9 cellular contexts compared by ENCODE assay signal in genomic region chr13:81487151-81487550, GRCh38.
DNase-seq lines count a peak whose midpoint lies in the region; ATAC-seq and TF ChIP-seq lines count a peak whose summit lies in the region.
"Had no signal": no experiment of that assay in that cellular context is flagged by ENCODE, and none has a peak within 500 bp of the region (broad histone marks: within the 10 kb centered on the region; RNA-seq: fewer than 3 reads in every experiment).

No MANE protein-coding gene starts in this region.

- H3F3A ChIP-seq in Loucy (ENCODE audit: low read depth) = no peaks in the 10 kb centered on the region

- H3K27ac ChIP-seq in WERI-Rb-1 = no peak overlapping the region
- H3K27ac ChIP-seq: Peyer's patch had no signal

- no peaks in the 10 kb centered on the region for H3K36me3 Mint-ChIP-seq in activated T-cell treated with anti-CD3 and anti-CD28 coated beads, Interleukin-2, amount 50 U/mL, for 72 hours (ENCODE audit: insufficient read depth in 2 of 2)

- peak; percentile 37 for DNase-seq in DMS153 treated with DMSO at 0.1 percent for 48 hours (lab: John Stamatoyannopoulos, UW; ENCODE audit: unreplicated experiment)
- DNase-seq in WERI-Rb-1 = peak; percentile 35
- peak; percentile 10 for DNase-seq in kidney epithelial cell (ENCODE audit: low read depth)
- no peak for DNase-seq in activated T-cell treated with anti-CD3 and anti-CD28 coated beads, Interleukin-2, amount 50 U/mL, for 72 hours
- no peak for DNase-seq in NCI-H774 (lab: John Stamatoyannopoulos, UW)
- DNase-seq in dedifferentiated amniotic fluid mesenchymal stem cell (ENCODE audit: extremely low spot score) = no peak
- DNase-seq: Peyer's patch had no signal

- no peaks in the 10 kb centered on the region for H3K79me2 ChIP-seq in Loucy (ENCODE audit: insufficient read depth, low read length)

- no peaks in the 10 kb centered on the region for H3K4me1 Mint-ChIP-seq in activated T-cell treated with anti-CD3 and anti-CD28 coated beads, Interleukin-2, amount 50 U/mL, for 72 hours (ENCODE audit: low read depth)

- no peaks in the 10 kb centered on the region for H3K9me2 ChIP-seq in Loucy (replicated peaks; ENCODE audit: low read depth, low read length)

- ATAC-seq in activated T-cell treated with anti-CD3 and anti-CD28 coated beads, Interleukin-2, amount 50 U/mL, for 72 hours (replicated peaks in 1 of 2) = no peak
- no peak for ATAC-seq in HG02588 (IDR thresholded peaks at IDR 0.05; ENCODE audit: unreplicated experiment)

- no peaks in the 10 kb centered on the region for H3K4me1 ChIP-seq in Loucy (ENCODE audit: insufficient read depth, low read length, poor library complexity, severe bottlenecking)
- H3K4me1 ChIP-seq: Peyer's patch had no signal

- H3K4me2 ChIP-seq in Loucy (ENCODE audit: low read depth, low read length, poor library complexity, severe bottlenecking) = no peak overlapping the region

- H3K4me3 ChIP-seq in Loucy (ENCODE audit: low read length, poor library complexity, severe bottlenecking) (no peak overlapping the region), WERI-Rb-1 (ENCODE audit: low read depth, low read length) (no peak overlapping the region), kidney epithelial cell (ENCODE audit: low read depth, low read length) (no peak overlapping the region)
- H3K4me3 ChIP-seq: Peyer's patch had no signal

- H3K36me3 ChIP-seq in Loucy (ENCODE audit: insufficient read depth, low read length) (no peaks in the 10 kb centered on the region), WERI-Rb-1 (no peaks in the 10 kb centered on the region), kidney epithelial cell (ENCODE audit: control insufficient read depth, insufficient read depth, low read length) (no peaks in the 10 kb centered on the region)
- H3K36me3 ChIP-seq: Peyer's patch had no signal

- H3K27me3 ChIP-seq in Loucy (ENCODE audit: insufficient read depth, low read length, poor library complexity, severe bottlenecking) (no peaks in the 10 kb centered on the region), WERI-Rb-1 (ENCODE audit: insufficient read depth, low read depth, severe bottlenecking) (no peaks in the 10 kb centered on the region), kidney epithelial cell (ENCODE audit: control insufficient read depth, insufficient read depth, low read length) (no peaks in the 10 kb centered on the region)
- H3K27me3 ChIP-seq: Peyer's patch had no signal

- no peak overlapping the region for H3K9ac ChIP-seq in Loucy (ENCODE audit: low read depth, low read length, poor library complexity, severe bottlenecking)

- H3K9me3 ChIP-seq in Loucy (ENCODE audit: insufficient read depth, low read depth, low read length) (no peaks in the 10 kb centered on the region), WERI-Rb-1 (ENCODE audit: severe bottlenecking) (no peaks in the 10 kb centered on the region)
- H3K9me3 ChIP-seq: Peyer's patch had no signal

- H3K4me3 Mint-ChIP-seq in activated T-cell treated with anti-CD3 and anti-CD28 coated beads, Interleukin-2, amount 50 U/mL, for 72 hours = no peak overlapping the region

- H3K9me3 Mint-ChIP-seq in activated T-cell treated with anti-CD3 and anti-CD28 coated beads, Interleukin-2, amount 50 U/mL, for 72 hours = peaks cover 4 to 7% of the 10 kb centered on the region in 2 donors

- no peaks in the 10 kb centered on the region for H3K27me3 Mint-ChIP-seq in activated T-cell treated with anti-CD3 and anti-CD28 coated beads, Interleukin-2, amount 50 U/mL, for 72 hours (ENCODE audit: low read depth)

- no peak overlapping the region for H3K27ac Mint-ChIP-seq in activated T-cell treated with anti-CD3 and anti-CD28 coated beads, Interleukin-2, amount 50 U/mL, for 72 hours

- peak; percentile 73 for TF ChIP-seq CTCF in Loucy (conservative IDR thresholded peaks at IDR 0.05; ENCODE audit: low read length)
- TF ChIP-seq CTCF in WERI-Rb-1 (IDR thresholded peaks at IDR 0.05; ENCODE audit: low read depth, low read length) = peak; percentile 49; the same call in 1 of the 2 replicates
- peak; percentile 52 for TF ChIP-seq CTCF in kidney epithelial cell (IDR thresholded peaks at IDR 0.05; ENCODE audit: insufficient read depth, low read length, poor library complexity, severe bottlenecking)

- H2AFZ ChIP-seq in Loucy (ENCODE audit: low read length) = no peak overlapping the region

- H4K20me1 ChIP-seq in Loucy (ENCODE audit: insufficient read depth, low read length, poor library complexity, severe bottlenecking) = no peaks in the 10 kb centered on the region

Comparison
In these comparisons a context has a peak if more than half of its experiments do, and no peak if none do; other contexts are left out.
1. DNase-seq: peak in DMS153 treated with DMSO at 0.1 percent for 48 hours (single experiment), WERI-Rb-1 (single experiment) and kidney epithelial cell (single experiment); none in activated T-cell treated with anti-CD3 and anti-CD28 coated beads, Interleukin-2, amount 50 U/mL, for 72 hours (0 of 2), NCI-H774 (single experiment) and dedifferentiated amniotic fluid mesenchymal stem cell (single experiment).
2. Peak in every context shown above with its lines, with median percentiles within 50 percentile points of each other: CTCF ChIP-seq.